In the genomic region with DNA sequence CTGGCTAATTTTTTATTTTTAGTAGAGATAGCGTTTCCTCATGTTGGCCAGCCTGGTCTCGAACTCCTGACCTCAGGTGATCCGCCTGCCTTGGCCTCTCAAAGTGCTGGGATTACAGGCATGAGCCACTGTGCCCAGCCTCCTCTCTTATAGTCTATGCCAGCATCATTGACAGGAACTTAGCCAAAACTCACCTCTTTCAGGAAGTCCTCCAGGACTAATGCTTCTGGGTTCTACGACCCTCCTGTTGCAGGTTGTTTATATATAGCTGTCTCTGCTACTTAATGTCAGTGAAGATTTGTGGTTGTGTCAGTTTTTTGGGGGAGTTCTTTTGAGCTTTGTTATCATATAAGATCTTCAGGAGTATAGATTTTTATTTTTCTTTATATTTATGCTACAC, we compare ENCODE assay signal across 28 cellular contexts.
"Had no signal": no experiment of that assay in that cellular context is flagged by ENCODE, and none has a peak within 500 bp of the region (broad histone marks: within the 10 kb centered on the region; RNA-seq: fewer than 3 reads in every experiment).

No MANE protein-coding gene starts in this region.

- DNase-seq: activated CD4-positive, alpha-beta memory T cell treated with anti-CD3 and anti-CD28 coated beads for 36 hours; activated CD4-positive, alpha-beta T cell treated with anti-CD3 and anti-CD28 coated beads, Interleukin-2, amount 10 ng/mL, durations not matched to agents 24 days and 14 days; activated CD4-positive, CD25-positive, alpha-beta regulatory T cell treated with anti-CD3 and anti-CD28 coated beads, Interleukin-2, amount 50 U/mL, for 72 hours; activated CD8-positive, alpha-beta memory T cell treated with anti-CD3 and anti-CD28 coated beads, Interleukin-2, amount 50 U/mL, for 4 hours; activated effector memory CD4-positive, alpha-beta T cell treated with anti-CD3 and anti-CD28 coated beads, Interleukin-2, amount 50 U/mL, for 16 hours; activated naive CD4-positive, alpha-beta T cell treated with anti-CD3 and anti-CD28 coated beads for 36 hours; activated naive CD8-positive, alpha-beta T cell treated with anti-CD3 and anti-CD28 coated beads, Interleukin-2, amount 10 ng/mL, durations not matched to agents 7 days and 5 days; activated T-cell treated with anti-CD3 and anti-CD28 coated beads, Interleukin-2, amount 50 U/mL, for 1 hour; brain microvascular endothelial cell; cortex of kidney; foreskin fibroblast; heart left ventricle; hypothalamus; immature natural killer cell; kidney; left colon; naive thymus-derived CD8-positive, alpha-beta T cell; nucleus accumbens; small intestine; stimulated activated CD4-positive, alpha-beta T cell treated with anti-CD3 and anti-CD28 coated beads, Interleukin-4, amount 100 ng/mL, for 24 hours; stimulated activated CD8-positive, alpha-beta memory T cell treated with anti-CD3 and anti-CD28 coated beads, Interleukin-4, amount 100 ng/mL, for 48 hours; stimulated activated naive B cell treated with anti-CD40 and anti-IgM and Interleukin-4, amounts not matched to agents 10 μg/mL and 1 μg/mL and 100 μg/mL, for 72 hours; stomach; T-helper 9 cell; trophoblast cell had no signal

- H3K36me3 ChIP-seq: brain microvascular endothelial cell, heart left ventricle, stomach had no signal

- H3K27ac ChIP-seq: brain microvascular endothelial cell had no signal

- H3K27ac Mint-ChIP-seq: activated CD4-positive, alpha-beta memory T cell treated with anti-CD3 and anti-CD28 coated beads for 36 hours; activated CD4-positive, alpha-beta T cell treated with anti-CD3 and anti-CD28 coated beads, Interleukin-2, amount 10 ng/mL, durations not matched to agents 24 days and 14 days; activated naive CD4-positive, alpha-beta T cell treated with anti-CD3 and anti-CD28 coated beads for 36 hours; activated naive CD8-positive, alpha-beta T cell treated with anti-CD3 and anti-CD28 coated beads, Interleukin-2, amount 10 ng/mL, durations not matched to agents 7 days and 5 days; activated T-helper 1 cell treated with anti-CD3 and anti-CD28 coated beads, Interleukin-12 subunit alpha, Interleukin-12 subunit beta, Interleukin-2, Interleukin-4 antibody, amounts not matched to agents 30 ng/mL and 10 ng/mL and 1 ng/mL, durations not matched to agents 14 hours and 24 hours and 36 hours; immature natural killer cell; mesothelial cell of epicardium; naive thymus-derived CD8-positive, alpha-beta T cell; stimulated activated naive B cell treated with anti-CD40 and anti-IgM and Interleukin-4, amounts not matched to agents 10 μg/mL and 1 μg/mL and 100 μg/mL, for 72 hours had no signal

- ATAC-seq: heart left ventricle; left colon; naive thymus-derived CD8-positive, alpha-beta T cell; sciatic nerve; stimulated activated naive B cell treated with anti-CD40 and anti-IgM and Interleukin-4, amounts not matched to agents 10 μg/mL and 1 μg/mL and 100 μg/mL, for 72 hours had no signal

- H3K4me3 ChIP-seq: heart left ventricle, stomach had no signal

- H3K27me3 ChIP-seq: brain microvascular endothelial cell, heart left ventricle, stomach had no signal
